7 cellular contexts compared by ENCODE assay signal in genomic region chr14:20490563-20490962, GRCh38. TPM values are rescaled to one million over a fixed set of nuclear protein-coding genes. Genes with fewer than 3 reads are reported as not detected.
A peak's percentile ranks its signal among the peaks of the same experiment; 100 is the strongest.
DNase-seq lines count a peak whose midpoint lies in the region; ATAC-seq, FAIRE-seq and TF ChIP-seq lines count a peak whose summit lies in the region.
"Had no signal": no experiment of that assay in that cellular context is flagged by ENCODE, and none has a peak within 500 bp of the region (broad histone marks: within the 10 kb centered on the region; RNA-seq: fewer than 3 reads in every experiment).

No MANE protein-coding gene starts in this region.

- H3K9me3 Mint-ChIP-seq in activated T-helper 2 cell treated with anti-CD3 and anti-CD28 coated beads, Interferon-gamma antibody, Interleukin-2, Interleukin-4, amounts not matched to agents 10 μg/mL and 5 μg/mL and 100 μg/mL, durations not matched to agents 14 hours and 24 hours and 36 hours: no peaks in the 10 kb centered on the region

- H3K4me1 Mint-ChIP-seq in activated T-helper 2 cell treated with anti-CD3 and anti-CD28 coated beads, Interferon-gamma antibody, Interleukin-2, Interleukin-4, amounts not matched to agents 10 μg/mL and 5 μg/mL and 100 μg/mL, durations not matched to agents 14 hours and 24 hours and 36 hours (ENCODE audit: low read depth): peaks cover 64% of the 10 kb centered on the region

- FAIRE-seq in GM18507 (lab: Jason Lieb, UNC): peak; percentile 75

- no peaks in the 10 kb centered on the region for H3K27me3 Mint-ChIP-seq in activated T-helper 2 cell treated with anti-CD3 and anti-CD28 coated beads, Interferon-gamma antibody, Interleukin-2, Interleukin-4, amounts not matched to agents 10 μg/mL and 5 μg/mL and 100 μg/mL, durations not matched to agents 14 hours and 24 hours and 36 hours (ENCODE audit: low read depth)

- H3K4me3 Mint-ChIP-seq in activated T-helper 2 cell treated with anti-CD3 and anti-CD28 coated beads, Interferon-gamma antibody, Interleukin-2, Interleukin-4, amounts not matched to agents 10 μg/mL and 5 μg/mL and 100 μg/mL, durations not matched to agents 14 hours and 24 hours and 36 hours (ENCODE audit: low read depth): no peak overlapping the region

- intact Hi-C loops in activated T-helper 2 cell treated with anti-CD3 and anti-CD28 coated beads, Interferon-gamma antibody, Interleukin-2, Interleukin-4, amounts not matched to agents 10 μg/mL and 5 μg/mL and 100 μg/mL, durations not matched to agents 14 hours and 24 hours and 36 hours (cut with micrococcal nuclease): loop anchor here (2.0 kb wide), 1 partner anchor 14 kb away; no protein-coding TSS in a partner anchor

- no peaks in the 10 kb centered on the region for H3K36me3 Mint-ChIP-seq in activated T-helper 2 cell treated with anti-CD3 and anti-CD28 coated beads, Interferon-gamma antibody, Interleukin-2, Interleukin-4, amounts not matched to agents 10 μg/mL and 5 μg/mL and 100 μg/mL, durations not matched to agents 14 hours and 24 hours and 36 hours (ENCODE audit: low read depth)

- no peak for ATAC-seq in omental fat pad (ENCODE audit: low FRiP score)
- ATAC-seq: SK-N-SH treated with all-trans-retinoic acid at 6 μM for 48 hours had no signal

- H3K27ac Mint-ChIP-seq in activated T-helper 2 cell treated with anti-CD3 and anti-CD28 coated beads, Interferon-gamma antibody, Interleukin-2, Interleukin-4, amounts not matched to agents 10 μg/mL and 5 μg/mL and 100 μg/mL, durations not matched to agents 14 hours and 24 hours and 36 hours: peak overlapping the region; percentile 60

- DNase-seq in GM18507 (ENCODE audit: extremely low spot score, insufficient read length, low read depth): no peak
- no peak for DNase-seq in activated T-helper 2 cell treated with anti-CD3 and anti-CD28 coated beads, Interferon-gamma antibody, Interleukin-2, Interleukin-4, amounts not matched to agents 10 μg/mL and 5 μg/mL and 100 μg/mL, durations not matched to agents 14 hours and 24 hours and 36 hours (ENCODE audit: low spot score)
- DNase-seq in omental fat pad (ENCODE audit: low spot score): no peak
- no peak for DNase-seq in stimulated activated CD4-positive, alpha-beta T cell treated with anti-CD3 and anti-CD28 coated beads, Interleukin-12 subunit alpha, Interleukin-12 subunit beta, amount 100 ng/mL, for 4 hours
- DNase-seq: stimulated activated CD8-positive, alpha-beta memory T cell treated with anti-CD3 and anti-CD28 coated beads, Interleukin-4, amount 100 ng/mL, for 48 hours had no signal

- no peak for TF ChIP-seq CTCF in omental fat pad (IDR thresholded peaks at IDR 0.05)

RNA-seq across cellular contexts. Expression of gene RNASE10, which starts 14.8 kb away (rescaled TPM):
- 0.16 and 0.21 TPM in 2 replicates for total RNA-seq in activated T-helper 2 cell treated with anti-CD3 and anti-CD28 coated beads, Interferon-gamma antibody, Interleukin-2, Interleukin-4, amounts not matched to agents 10 μg/mL and 5 μg/mL and 100 μg/mL, durations not matched to agents 14 hours and 24 hours and 36 hours
- total RNA-seq in omental fat pad: not detected
- total RNA-seq: HT-29 had no signal

RNA-seq across cellular contexts. Expression of gene PNP, which starts 21.4 kb away (rescaled TPM):
- total RNA-seq in activated T-helper 2 cell treated with anti-CD3 and anti-CD28 coated beads, Interferon-gamma antibody, Interleukin-2, Interleukin-4, amounts not matched to agents 10 μg/mL and 5 μg/mL and 100 μg/mL, durations not matched to agents 14 hours and 24 hours and 36 hours: 133 and 137 TPM in 2 replicates
- 100 to 1,000 TPM in 2 of 4 donors, 10 to 100 TPM in 2; 28.4 to 437 (median 117) TPM for total RNA-seq in omental fat pad

RNA-seq across cellular contexts. Expression of gene PIP4P1, which starts 29.3 kb away (rescaled TPM):
- total RNA-seq in activated T-helper 2 cell treated with anti-CD3 and anti-CD28 coated beads, Interferon-gamma antibody, Interleukin-2, Interleukin-4, amounts not matched to agents 10 μg/mL and 5 μg/mL and 100 μg/mL, durations not matched to agents 14 hours and 24 hours and 36 hours: 28.2 and 33.7 TPM in 2 replicates
- 10 to 100 TPM; 20.4 to 24.4 (median 22.5) TPM for total RNA-seq in omental fat pad

RNA-seq across cellular contexts. Expression of gene APEX1, which starts 35.5 kb away (rescaled TPM):
- 217 and 228 TPM in 2 replicates for total RNA-seq in activated T-helper 2 cell treated with anti-CD3 and anti-CD28 coated beads, Interferon-gamma antibody, Interleukin-2, Interleukin-4, amounts not matched to agents 10 μg/mL and 5 μg/mL and 100 μg/mL, durations not matched to agents 14 hours and 24 hours and 36 hours
- 100 to 1,000 TPM; 110 to 146 (median 131) TPM for total RNA-seq in omental fat pad

RNA-seq across cellular contexts. Expression of gene OSGEP, which starts 36.0 kb away (rescaled TPM):
- total RNA-seq in activated T-helper 2 cell treated with anti-CD3 and anti-CD28 coated beads, Interferon-gamma antibody, Interleukin-2, Interleukin-4, amounts not matched to agents 10 μg/mL and 5 μg/mL and 100 μg/mL, durations not matched to agents 14 hours and 24 hours and 36 hours: 66.0 and 66.5 TPM in 2 replicates
- total RNA-seq in omental fat pad: 10 to 100 TPM; 30.9 to 55.1 (median 53.4) TPM
